In genomic region chr7:97439637-97440214, GRCh38 we compare ENCODE assay signal across 1 cellular context.
TF ChIP-seq lines count a peak whose summit lies in the region.

No MANE protein-coding gene starts in this region.

TF ChIP-seq in SK-N-SH, 30 proteins besides CTCF, POLR2A, EP300 and RAD21 (continued from another document):
- TF ChIP-seq, protein P1, sequence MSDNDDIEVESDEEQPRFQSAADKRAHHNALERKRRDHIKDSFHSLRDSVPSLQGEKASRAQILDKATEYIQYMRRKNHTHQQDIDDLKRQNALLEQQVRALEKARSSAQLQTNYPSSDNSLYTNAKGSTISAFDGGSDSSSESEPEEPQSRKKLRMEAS (IDR thresholded peaks at IDR 0.05; ENCODE audit: low read depth): no peak
- TF ChIP-seq SIN3A (IDR thresholded peaks at IDR 0.05; ENCODE audit: borderline replicate concordance, low read depth, low read length) (no peak), MEF2A (IDR thresholded peaks at IDR 0.05; ENCODE audit: borderline replicate concordance, low read depth) (no peak), EZH2phosphoT487 (IDR thresholded peaks at IDR 0.05; ENCODE audit: borderline replicate concordance, low read depth) (no peak), RXRA (IDR thresholded peaks at IDR 0.05; ENCODE audit: borderline replicate concordance, low read depth) (no peak), CHD2 (IDR thresholded peaks at IDR 0.05; ENCODE audit: low read length, partially characterized antibody) (no peak), NFIC (IDR thresholded peaks at IDR 0.05; ENCODE audit: borderline replicate concordance) (no peak), RCOR1 (IDR thresholded peaks at IDR 0.05; ENCODE audit: low read length) (no peak), TAF1 (IDR thresholded peaks at IDR 0.05; ENCODE audit: borderline replicate concordance, low read depth, low read length) (no peak), NRF1 (IDR thresholded peaks at IDR 0.05; ENCODE audit: low read depth, low read length) (no peak), GATA2 (CRISPR knock-in tag; IDR thresholded peaks at IDR 0.05) (no peak)
